ENCODE assay signal across 14 cellular contexts in the genomic region with DNA sequence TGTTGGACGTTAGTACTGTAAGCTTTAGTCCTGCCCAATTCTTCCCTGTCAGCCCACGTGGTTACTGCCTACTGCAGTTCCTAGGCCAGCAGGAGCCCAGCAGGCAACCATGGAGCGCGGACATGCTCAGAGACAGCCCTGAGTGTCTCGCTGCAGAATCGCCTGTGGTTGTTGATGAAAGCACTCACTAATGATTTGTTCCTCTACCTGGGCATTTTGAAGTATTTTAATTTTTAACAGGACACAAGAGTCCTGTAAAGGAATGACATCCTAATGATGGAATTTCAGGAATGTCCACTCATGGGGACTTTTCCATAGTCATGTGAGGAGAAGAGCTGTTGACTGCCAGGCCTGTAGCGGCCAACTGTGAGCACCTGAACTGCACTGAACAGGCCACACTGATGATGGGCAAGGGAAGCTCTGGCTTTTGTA. TPM values are rescaled to one million over a fixed set of nuclear protein-coding genes. Genes with fewer than 3 reads are reported as not detected.
DNase-seq lines count a peak whose midpoint lies in the region; ATAC-seq and TF ChIP-seq lines count a peak whose summit lies in the region.
"Had no signal": no experiment of that assay in that cellular context is flagged by ENCODE, and none has a peak within 500 bp of the region (broad histone marks: within the 10 kb centered on the region; RNA-seq: fewer than 3 reads in every experiment).

No MANE protein-coding gene starts in this region.

- no peak overlapping the region for H3K4me3 ChIP-seq in mammary epithelial cell (replicated peaks in 1 of 3; ENCODE audit: insufficient read depth in 1 of 3, low read depth in 2 of 3, low read length in 3 of 3)
- H3K4me3 ChIP-seq in upper lobe of left lung = no peak overlapping the region
- no peak overlapping the region for H3K4me3 ChIP-seq in coronary artery
- H3K4me3 ChIP-seq: tibial nerve had no signal

- no TSS peak for BruUV-seq in mammary epithelial cell (replicated peaks; lab: Mats Ljungman, UMichigan)

- no peak overlapping the region for H3K27ac ChIP-seq in mammary epithelial cell (ENCODE audit: insufficient read depth, low read depth, low read length)
- peak overlapping the region in 3 of 4 donors; percentile 4 to 58 (median 29) for H3K27ac ChIP-seq in upper lobe of left lung
- no peak overlapping the region for H3K27ac ChIP-seq in coronary artery

- H3K79me2 ChIP-seq in mammary epithelial cell (ENCODE audit: insufficient read depth, low read length) = no peaks in the 10 kb centered on the region

- H3K36me3 Mint-ChIP-seq in brain = peaks cover 21% of the 10 kb centered on the region

- no peaks in the 10 kb centered on the region for H4K20me1 ChIP-seq in mammary epithelial cell (ENCODE audit: insufficient read depth, low read length)

- peak; percentile 29 to 79 for ATAC-seq in upper lobe of left lung (ENCODE audit: low FRiP score in 2 of 2)

- in situ Hi-C loops in T47D (cut with HindIII; ENCODE audit: low pct_unique_long_range_greater_than_20kb, low sequenced_read_pairs) = no loop called here
- in situ Hi-C loops in mammary epithelial cell (cut with MboI; ENCODE audit: low sequenced_read_pairs in 2 of 2) = no loop called here

- 64% methylated on average over 7 of the region's 7 CpGs for WGBS in mammary epithelial cell (ENCODE audit: low coverage, missing lambda C conversion rate)
- WGBS in upper lobe of left lung, 2 donors = 43 to 56% methylated on average over 7 of the region's 7 CpGs

- H3K36me3 ChIP-seq in mammary epithelial cell (ENCODE audit: insufficient read depth, low read length) (no peaks in the 10 kb centered on the region), upper lobe of left lung (no peaks in the 10 kb centered on the region)
- H3K36me3 ChIP-seq: tibial nerve had no signal

- TF ChIP-seq CTCF in mammary epithelial cell (conservative IDR thresholded peaks at IDR 0.05 in 1 of 2, IDR thresholded peaks at IDR 0.05 in 1 of 2; ENCODE audit: extremely low read depth in 1 of 2, insufficient read depth in 1 of 2, low read depth in 1 of 2, low read length in 2 of 2) (no peak), brain (conservative IDR thresholded peaks at IDR 0.05) (no peak), upper lobe of left lung (IDR thresholded peaks at IDR 0.05) (no peak), coronary artery (IDR thresholded peaks at IDR 0.05) (no peak)

- TF ChIP-seq EP300 in upper lobe of left lung (IDR thresholded peaks at IDR 0.05) = peak in 2 of 4 donors; percentile 25 to 70

- H3K9me3 Mint-ChIP-seq in brain = peaks cover 10 to 14% (median 11%) of the 10 kb centered on the region in 5 experiments

- dilution Hi-C loops in mammary epithelial cell (cut with HindIII; ENCODE audit: low sequenced_read_pairs) = no loop called here

- TF ChIP-seq POLR2A in upper lobe of left lung (IDR thresholded peaks at IDR 0.05) = no peak

- H3K27me3 ChIP-seq in mammary epithelial cell (ENCODE audit: insufficient read depth, low read length) (peaks cover 2% of the 10 kb centered on the region), upper lobe of left lung (no peaks in the 10 kb centered on the region)
- H3K27me3 ChIP-seq: tibial nerve had no signal

- H2AFZ ChIP-seq in mammary epithelial cell (ENCODE audit: low read depth, low read length) = no peak overlapping the region

- no peaks in the 10 kb centered on the region for H3K27me3 Mint-ChIP-seq in brain

- no peak overlapping the region for H3K4me2 ChIP-seq in mammary epithelial cell (ENCODE audit: insufficient read depth, low read depth, low read length)

- CTCF ChIA-PET in mammary epithelial cell (lab: Charles Lee; ENCODE audit: low non-redundant PET) = no interaction called here

- intact Hi-C loops in mammary epithelial cell (cut with micrococcal nuclease) = no loop called here

- DNase-seq in T47D (ENCODE audit: low read depth in 1 of 2, low spot score in 1 of 2) = peak; percentile 29 to 55
- no peak for DNase-seq in mammary epithelial cell
- DNase-seq in kidney glomerular epithelial cell (lab: John Stamatoyannopoulos, UW) = peak; percentile 67
- peak in 1 of 2 donors; percentile 68 for DNase-seq in upper lobe of left lung
- DNase-seq in coronary artery (ENCODE audit: low spot score) = no peak
- DNase-seq in AG20443 (ENCODE audit: low spot score) = no peak
- no peak for DNase-seq in stimulated activated naive CD4-positive, alpha-beta T cell (lab: John Stamatoyannopoulos, UW)
- DNase-seq: DND-41, NCI-H510A treated with DMSO at 0.1 percent for 48 hours, Right ventricle myocardium superior, small intestine had no signal

- peaks cover 71% of the 10 kb centered on the region for H3K4me1 Mint-ChIP-seq in brain

- peak overlapping the region in 2 of 5 experiments; percentile 11 to 16 for H3K4me3 Mint-ChIP-seq in brain

- H3K27ac Mint-ChIP-seq in brain = peak overlapping the region in 4 of 5 experiments; percentile 12 to 81 (median 68)

- H3K4me1 ChIP-seq in mammary epithelial cell (ENCODE audit: insufficient read depth, low read length) = no peaks in the 10 kb centered on the region
- H3K4me1 ChIP-seq in upper lobe of left lung = peaks cover 2 to 15% (median 9%) of the 10 kb centered on the region in 4 donors

- peaks cover 13% of the 10 kb centered on the region for H3K9me3 ChIP-seq in mammary epithelial cell (replicated peaks; ENCODE audit: insufficient read depth, low read length)
- H3K9me3 ChIP-seq in upper lobe of left lung = peaks cover 0 to 13% (median 4%) of the 10 kb centered on the region in 4 donors

- no peak overlapping the region for H3K9ac ChIP-seq in mammary epithelial cell (ENCODE audit: insufficient read depth, low read length)

RNA-seq across cellular contexts. Expression of a gene that starts 44.1 kb away (rescaled TPM):
- total RNA-seq in mammary epithelial cell (under 1 TPM in 1 of 2 donors, not detected in 1; 0.67 TPM), upper lobe of left lung (1 to 10 TPM in 5 of 6 donors, under 1 TPM in 1; 0.78 to 5.0 (median 3.9) TPM)
- polyA plus RNA-seq in mammary epithelial cell (not detected), brain (ENCODE audit: insufficient read depth, low read depth, low replicate concordance) (38.5 TPM)
- not detected for polyA minus RNA-seq in mammary epithelial cell
- total RNA-seq: endothelial cell of umbilical vein had no signal

Comparison
In these comparisons a context has a peak if more than half of its experiments do, and no peak if none do; other contexts are left out.
1. DNase-seq: peak in T47D (2 of 2) and kidney glomerular epithelial cell (single experiment); none in mammary epithelial cell (single experiment), coronary artery (single experiment), AG20443 (single experiment) and stimulated activated naive CD4-positive, alpha-beta T cell (0 of 6).
2. H3K27ac ChIP-seq: peak in upper lobe of left lung (3 of 4); none in mammary epithelial cell (single experiment) and coronary artery (0 of 2).